In genomic region chr13:41424675-41425074, GRCh38 we compare ENCODE assay signal across 1 cellular context. TPM values are rescaled to one million over a fixed set of nuclear protein-coding genes. Genes with fewer than 3 reads are reported as not detected.
"Had no signal": no experiment of that assay in that cellular context is flagged by ENCODE, and none has a peak within 500 bp of the region (broad histone marks: within the 10 kb centered on the region; RNA-seq: fewer than 3 reads in every experiment).

No MANE protein-coding gene starts in this region.

RNA-seq across cellular contexts. Expression of gene RGCC, which starts 32.7 kb away (rescaled TPM):
- total RNA-seq: SJCRH30 had no signal
